ENCODE assay signal across 9 cellular contexts in the genomic region with DNA sequence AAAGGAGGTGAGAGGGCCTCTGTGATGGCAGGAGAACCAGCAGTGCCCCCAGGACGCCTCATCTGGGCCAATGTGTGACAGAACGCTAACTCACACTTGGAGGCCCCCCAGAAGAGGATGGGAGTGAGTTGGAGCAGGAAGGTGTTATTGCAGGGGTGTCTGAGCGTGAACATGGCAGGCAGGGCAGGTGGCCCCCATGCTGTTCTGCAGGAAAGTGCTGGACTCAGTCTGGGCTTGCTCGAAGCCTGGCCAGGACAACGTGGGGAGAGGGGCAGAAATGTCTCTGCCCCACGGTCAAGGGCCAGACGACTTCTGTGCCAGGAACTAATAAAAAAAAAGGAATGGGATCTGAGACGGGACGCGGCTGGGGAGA. TPM values are rescaled to one million over a fixed set of nuclear protein-coding genes. Genes with fewer than 3 reads are reported as not detected.
DNase-seq lines count a peak whose midpoint lies in the region; ATAC-seq and TF ChIP-seq lines count a peak whose summit lies in the region.
"Had no signal": no experiment of that assay in that cellular context is flagged by ENCODE, and none has a peak within 500 bp of the region (broad histone marks: within the 10 kb centered on the region; RNA-seq: fewer than 3 reads in every experiment).

No MANE protein-coding gene starts in this region.

- H3K36me3 ChIP-seq in left ventricle myocardium inferior (no peaks in the 10 kb centered on the region), upper lobe of right lung (no peaks in the 10 kb centered on the region)

- intact Hi-C loops in left ventricle myocardium inferior (cut with micrococcal nuclease) (no loop called here), Right ventricle myocardium superior (cut with DNase I) (loop anchor here (2.0 kb wide), 1 partner anchor 27 kb away; the partner anchor contains the start of gene IDH3B), natural killer cell (cut with micrococcal nuclease) (no loop called here), upper lobe of right lung (cut with DNase I) (no loop called here)

- no peaks in the 10 kb centered on the region for H3K9me3 ChIP-seq in left ventricle myocardium inferior (replicated peaks)
- no peaks in the 10 kb centered on the region for H3K9me3 ChIP-seq in upper lobe of right lung

- H3K27me3 ChIP-seq in left ventricle myocardium inferior (ENCODE audit: low read depth) = peaks cover 51% of the 10 kb centered on the region
- H3K27me3 ChIP-seq in upper lobe of right lung = peaks cover 27% of the 10 kb centered on the region

- H3K36me3 Mint-ChIP-seq in natural killer cell = no peaks in the 10 kb centered on the region

- H3K9me3 Mint-ChIP-seq in natural killer cell = no peaks in the 10 kb centered on the region

- peaks cover 32 to 50% of the 10 kb centered on the region in 2 donors for H3K4me1 Mint-ChIP-seq in natural killer cell

- TF ChIP-seq CTCF in left ventricle myocardium inferior (IDR thresholded peaks at IDR 0.05; ENCODE audit: borderline replicate concordance) (no peak), natural killer cell (IDR thresholded peaks at IDR 0.05) (no peak), upper lobe of right lung (IDR thresholded peaks at IDR 0.05) (no peak)

- peak overlapping the region; percentile 93 for H3K27ac Mint-ChIP-seq in natural killer cell

- ATAC-seq in Right ventricle myocardium superior (ENCODE audit: poor library complexity) (no peak), natural killer cell (no peak), upper lobe of right lung (no peak)

- H3K4me1 ChIP-seq in left ventricle myocardium inferior (peaks cover 24% of the 10 kb centered on the region), upper lobe of right lung (peaks cover 17% of the 10 kb centered on the region)

- peak overlapping the region; percentile 94 for H3K4me3 Mint-ChIP-seq in natural killer cell

- peaks cover 0 to 37% of the 10 kb centered on the region in 2 donors for H3K27me3 Mint-ChIP-seq in natural killer cell (ENCODE audit: low read depth in 2 of 2)

- peak overlapping the region; percentile 89 for H3K27ac ChIP-seq in left ventricle myocardium inferior (replicated peaks)
- H3K27ac ChIP-seq in caudate nucleus (ENCODE audit: low read depth, low read length) = peak overlapping the region; percentile 62
- H3K27ac ChIP-seq in upper lobe of right lung = peak overlapping the region; percentile 66

- H3K4me3 ChIP-seq in left ventricle myocardium inferior (peak overlapping the region; percentile 72), upper lobe of right lung (peak overlapping the region; percentile 54)

- DNase-seq in left ventricle myocardium inferior (no peak), Right ventricle myocardium superior (no peak), caudate nucleus (lab: John Stamatoyannopoulos, UW) (no peak), natural killer cell (no peak), upper lobe of right lung (no peak), inferior parietal cortex (ENCODE audit: extremely low spot score) (no peak), hepatic stellate cell (ENCODE audit: low spot score) (no peak)
- DNase-seq in stimulated activated naive CD4-positive, alpha-beta T cell (lab: John Stamatoyannopoulos, UW) = no peak
- DNase-seq: NCI-H1694 had no signal

RNA-seq across cellular contexts. Expression of gene EBF4, which starts 0.9 kb away (rescaled TPM):
- total RNA-seq in left ventricle myocardium inferior (4.9 TPM), Right ventricle myocardium superior (2.9 TPM), natural killer cell (10 to 100 TPM; 17.1 to 21.7 (median 20.4) TPM), upper lobe of right lung (19.5 TPM)

RNA-seq across cellular contexts. Expression of gene IDH3B, which starts 27.6 kb away (rescaled TPM):
- total RNA-seq in left ventricle myocardium inferior = 220 TPM
- 277 TPM for total RNA-seq in Right ventricle myocardium superior
- 100 to 1,000 TPM; 149 to 161 (median 153) TPM for total RNA-seq in natural killer cell
- total RNA-seq in upper lobe of right lung = 65.5 TPM

RNA-seq across cellular contexts. Expression of gene NOP56, which starts 39.2 kb away (rescaled TPM):
- total RNA-seq in left ventricle myocardium inferior (47.3 TPM), Right ventricle myocardium superior (45.6 TPM), natural killer cell (100 to 1,000 TPM; 169 to 216 (median 214) TPM), upper lobe of right lung (88.4 TPM)
